In genomic region chr13:40433577-40433976, GRCh38 we compare ENCODE assay signal across 12 cellular contexts.
A peak's percentile ranks its signal among the peaks of the same experiment; 100 is the strongest.
DNase-seq lines count a peak whose midpoint lies in the region; ATAC-seq lines count a peak whose summit lies in the region.
"Had no signal": no experiment of that assay in that cellular context is flagged by ENCODE, and none has a peak within 500 bp of the region (broad histone marks: within the 10 kb centered on the region; RNA-seq: fewer than 3 reads in every experiment).

No MANE protein-coding gene starts in this region.

- H4K20me1 ChIP-seq in Karpas-422 (ENCODE audit: insufficient read depth, low read depth, low read length), result no peaks in the 10 kb centered on the region

- H3K27me3 ChIP-seq in Karpas-422 (ENCODE audit: low read length), result no peaks in the 10 kb centered on the region
- H3K27me3 ChIP-seq: breast epithelium, heart left ventricle had no signal

- no peaks in the 10 kb centered on the region for H3K79me2 ChIP-seq in Karpas-422 (ENCODE audit: low read length)

- H3K27ac ChIP-seq in Karpas-422 (ENCODE audit: low read length), result peak overlapping the region; percentile 96
- H3K27ac ChIP-seq: breast epithelium, heart left ventricle had no signal

- peaks cover 77% of the 10 kb centered on the region for H3K4me1 ChIP-seq in Karpas-422 (ENCODE audit: low read length)
- H3K4me1 ChIP-seq: breast epithelium had no signal

- H3K9me2 ChIP-seq in Karpas-422 (replicated peaks; ENCODE audit: insufficient read depth, low read length), result no peaks in the 10 kb centered on the region

- H3K9ac ChIP-seq in Karpas-422 (ENCODE audit: low read length), result peak overlapping the region; percentile 57; the same call in 1 of the 2 replicates

- H3K4me2 ChIP-seq in Karpas-422 (ENCODE audit: low read depth, low read length, poor library complexity, severe bottlenecking), result peak overlapping the region; percentile 74

- no peak overlapping the region for H3K4me3 ChIP-seq in Karpas-422 (ENCODE audit: low read length)
- H3K4me3 ChIP-seq: breast epithelium, heart left ventricle had no signal

- no peaks in the 10 kb centered on the region for H3K9me3 ChIP-seq in Karpas-422 (ENCODE audit: low read length)
- H3K9me3 ChIP-seq: breast epithelium, heart left ventricle had no signal

- DNase-seq in Karpas-422 (peak; percentile 89), cerebellum (ENCODE audit: low spot score) (no peak), NCI-H1105 treated with DMSO at 0.1 percent for 48 hours (lab: John Stamatoyannopoulos, UW) (no peak), 8988T (no peak)
- peak; percentile 37 for DNase-seq in activated T-cell treated with anti-CD3 and anti-CD28 coated beads, Interleukin-2, amount 50 U/mL, for 1 hour
- peak; percentile 15 to 18 for DNase-seq in stimulated activated CD4-positive, alpha-beta T cell treated with anti-CD3 and anti-CD28 coated beads, Interleukin-4, amount 100 ng/mL, for 4 hours
- DNase-seq: HCEC 1CT, heart left ventricle, NCI-H1417 had no signal

- ATAC-seq in GM19328 (IDR thresholded peaks at IDR 0.05; ENCODE audit: unreplicated experiment) (peak; percentile 61), GM21526 (IDR thresholded peaks at IDR 0.05; ENCODE audit: low FRiP score, unreplicated experiment) (no peak)
- ATAC-seq: heart left ventricle had no signal

- H3K36me3 ChIP-seq in Karpas-422 (ENCODE audit: insufficient read depth, low read length), result no peaks in the 10 kb centered on the region
- H3K36me3 ChIP-seq: breast epithelium, heart left ventricle had no signal

- H2AFZ ChIP-seq in Karpas-422 (ENCODE audit: low read length), result no peak overlapping the region

Comparison
In these comparisons a context has a peak if more than half of its experiments do, and no peak if none do; other contexts are left out.
1. DNase-seq: peak in Karpas-422 (single experiment), activated T-cell treated with anti-CD3 and anti-CD28 coated beads, Interleukin-2, amount 50 U/mL, for 1 hour (single experiment) and stimulated activated CD4-positive, alpha-beta T cell treated with anti-CD3 and anti-CD28 coated beads, Interleukin-4, amount 100 ng/mL, for 4 hours (2 of 2); none in cerebellum (single experiment), NCI-H1105 treated with DMSO at 0.1 percent for 48 hours (single experiment) and 8988T (single experiment).